Comparison of ENCODE assay signal across 25 cellular contexts in the genomic region with DNA sequence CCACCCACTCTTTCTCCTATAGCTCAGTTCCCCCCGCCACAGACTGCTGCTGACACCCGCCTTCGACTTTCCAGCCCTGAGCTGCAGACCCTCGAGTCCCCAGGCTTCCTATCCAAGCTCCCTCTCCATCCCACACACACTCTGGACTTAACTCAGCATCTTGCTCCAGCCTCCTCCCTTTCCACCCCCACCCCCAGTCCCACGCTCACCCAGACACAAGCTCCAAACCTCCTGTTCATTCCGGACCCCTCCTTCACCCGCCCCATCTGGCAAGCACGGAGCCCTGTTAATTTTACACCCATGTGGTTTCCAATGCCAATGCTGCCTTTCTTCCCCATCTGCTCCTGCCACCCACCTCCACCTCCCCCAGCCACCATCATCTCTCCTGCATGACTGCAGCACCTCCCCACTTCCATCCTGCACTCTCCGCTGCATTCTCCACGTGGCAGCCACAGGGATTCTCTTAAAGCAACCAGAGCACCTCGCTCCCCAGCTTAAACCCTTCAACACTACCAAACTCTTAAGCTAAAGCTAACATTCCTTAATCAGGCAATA. TPM values are rescaled to one million over a fixed set of nuclear protein-coding genes. Genes with fewer than 3 reads are reported as not detected.
DNase-seq lines count a peak whose midpoint lies in the region; ATAC-seq and TF ChIP-seq lines count a peak whose summit lies in the region.
"Had no signal": no experiment of that assay in that cellular context is flagged by ENCODE, and none has a peak within 500 bp of the region (broad histone marks: within the 10 kb centered on the region; RNA-seq: fewer than 3 reads in every experiment).

No MANE protein-coding gene starts in this region.

- no peak overlapping the region for H3K18ac ChIP-seq in neuronal stem cell (ENCODE audit: low read length)

- no peak overlapping the region for H4K91ac ChIP-seq in neuronal stem cell (ENCODE audit: low read depth, low read length, poor library complexity)

- ATAC-seq in T-helper 17 cell: no peak
- ATAC-seq: left lobe of liver had no signal

- peak overlapping the region; percentile 21 for H3K4me3 Mint-ChIP-seq in T-helper 17 cell
- H3K4me3 Mint-ChIP-seq: nephron progenitor cell, type B pancreatic cell had no signal

- no peak overlapping the region for H2BK15ac ChIP-seq in neuronal stem cell (ENCODE audit: low read length)

- peaks cover 6% of the 10 kb centered on the region for H3K4me1 Mint-ChIP-seq in T-helper 17 cell

- DNase-seq in cardiac muscle cell (ENCODE audit: low read depth in 1 of 2, low spot score in 1 of 2) (no peak), right atrium auricular region (ENCODE audit: low spot score) (no peak), T-helper 17 cell (no peak), middle frontal gyrus (ENCODE audit: extremely low spot score, low spot score) (peak; percentile 36), superior temporal gyrus (ENCODE audit: extremely low spot score) (peak; percentile 46), HUDEP-2 (lab: John Stamatoyannopoulos, UW; ENCODE audit: unreplicated experiment in 76 of 76) (no peak), neuronal stem cell (ENCODE audit: low spot score) (no peak)
- no peak for DNase-seq in activated effector memory CD4-positive, alpha-beta T cell treated with anti-CD3 and anti-CD28 coated beads, Interleukin-2, amount 50 U/mL, for 16 hours
- DNase-seq: 8988T; activated CD4-positive, CD25-positive, alpha-beta regulatory T cell treated with anti-CD3 and anti-CD28 coated beads, Interleukin-2, amount 50 U/mL, for 72 hours; activated naive CD4-positive, alpha-beta T cell treated with Interleukin-2 at 50 U/mL for 16 hours; activated T-cell treated with anti-CD3 and anti-CD28 coated beads, Interleukin-2, amount 50 U/mL, for 1 hour; amniotic stem cell; EL; GM23248; KBM-7; NCI-H146; NCI-H774; nephron progenitor cell; SHP77; stimulated activated CD4-positive, alpha-beta T cell treated with anti-CD3 and anti-CD28 coated beads, Interleukin-4, amount 100 ng/mL, for 24 hours; stomach had no signal

- H4K8ac ChIP-seq in neuronal stem cell (ENCODE audit: low read depth, low read length): no peak overlapping the region

- no peaks in the 10 kb centered on the region for H3K27me3 Mint-ChIP-seq in T-helper 17 cell
- H3K27me3 Mint-ChIP-seq: type B pancreatic cell had no signal

- H3K9ac ChIP-seq in neuronal stem cell (ENCODE audit: low read depth, low read length, poor library complexity): no peak overlapping the region
- H3K9ac ChIP-seq: GM23248 had no signal

- H2AFZ ChIP-seq in neuronal stem cell (ENCODE audit: low read length): no peak overlapping the region
- H2AFZ ChIP-seq: GM23248 had no signal

- no peak overlapping the region for H2AK5ac ChIP-seq in neuronal stem cell (ENCODE audit: low read depth, low read length)

- no peak overlapping the region for H3K4me3 ChIP-seq in cardiac muscle cell
- H3K4me3 ChIP-seq in right atrium auricular region: no peak overlapping the region
- H3K4me3 ChIP-seq in neuronal stem cell (ENCODE audit: low read length in 2 of 2): no peak overlapping the region
- H3K4me3 ChIP-seq: GM23248, stomach had no signal

- no peak overlapping the region for H2BK12ac ChIP-seq in neuronal stem cell (ENCODE audit: low read length)

- H3K23ac ChIP-seq in neuronal stem cell (ENCODE audit: low read depth, low read length, poor library complexity): no peak overlapping the region

- no peak overlapping the region for H3K4me2 ChIP-seq in neuronal stem cell (ENCODE audit: insufficient read depth, low read length, poor library complexity, severe bottlenecking)

- no peak overlapping the region for H2BK120ac ChIP-seq in neuronal stem cell (ENCODE audit: low read depth, low read length)

- peaks cover 6% of the 10 kb centered on the region for H3K36me3 Mint-ChIP-seq in T-helper 17 cell (ENCODE audit: low read depth)

- peak overlapping the region; percentile 74 for H3K27ac Mint-ChIP-seq in T-helper 17 cell
- H3K27ac Mint-ChIP-seq: nephron progenitor cell, type B pancreatic cell had no signal

- H3K4me1 ChIP-seq in cardiac muscle cell (ENCODE audit: low read depth) (no peaks in the 10 kb centered on the region), right atrium auricular region (peaks cover 0 to 2% of the 10 kb centered on the region in 2 donors), neuronal stem cell (ENCODE audit: control insufficient read depth in 2 of 2, insufficient read depth in 1 of 2, low read depth in 1 of 2, low read length in 2 of 2) (peaks cover 0 to 2% of the 10 kb centered on the region in 2 donors)

- H3K9me3 ChIP-seq in cardiac muscle cell (ENCODE audit: low read depth) (no peaks in the 10 kb centered on the region), right atrium auricular region (no peaks in the 10 kb centered on the region), T-helper 17 cell (ENCODE audit: control insufficient read depth, low read length, poor library complexity, severe bottlenecking) (no peaks in the 10 kb centered on the region), neuronal stem cell (replicated peaks in 1 of 2; ENCODE audit: control insufficient read depth in 2 of 2, insufficient read depth in 1 of 2, low read depth in 1 of 2, low read length in 2 of 2) (peaks cover 2 to 6% of the 10 kb centered on the region in 2 donors)
- H3K9me3 ChIP-seq: stomach had no signal

- H3K4ac ChIP-seq in neuronal stem cell (ENCODE audit: low read length): no peak overlapping the region

- H3K36me3 ChIP-seq in cardiac muscle cell (peaks cover 70% of the 10 kb centered on the region), right atrium auricular region (peaks cover 64% of the 10 kb centered on the region), neuronal stem cell (replicated peaks in 1 of 2; ENCODE audit: control insufficient read depth in 2 of 2, insufficient read depth in 2 of 2, low read length in 2 of 2) (peaks cover 10 to 34% of the 10 kb centered on the region in 2 donors)

- H3K27me3 ChIP-seq in cardiac muscle cell (no peaks in the 10 kb centered on the region), right atrium auricular region (no peaks in the 10 kb centered on the region), neuronal stem cell (ENCODE audit: control insufficient read depth in 3 of 3, insufficient read depth in 3 of 3, low read depth in 1 of 3, low read length in 3 of 3) (no peaks in the 10 kb centered on the region)
- H3K27me3 ChIP-seq: stomach had no signal

- no CpG with 5 or more reads among the region's 11 CpGs for WGBS in neuronal stem cell (ENCODE audit: extremely low coverage in 2 of 2, insufficient read length in 2 of 2, insufficient replicate concordance in 1 of 2), 2 donors

- H3K14ac ChIP-seq in neuronal stem cell (ENCODE audit: low read length): no peak overlapping the region

- H3K27ac ChIP-seq in cardiac muscle cell (peak overlapping the region; percentile 30), right atrium auricular region (no peak overlapping the region), neuronal stem cell (replicated peaks; ENCODE audit: low read length) (no peak overlapping the region)
- H3K27ac ChIP-seq: epithelial cell of prostate, GM23248, stomach had no signal

- H3K79me1 ChIP-seq in neuronal stem cell (ENCODE audit: low read depth, low read length): peaks cover 1% of the 10 kb centered on the region

- TF ChIP-seq CTCF in cardiac muscle cell (IDR thresholded peaks at IDR 0.05; ENCODE audit: low read depth, low read length) (no peak), right atrium auricular region (IDR thresholded peaks at IDR 0.05) (no peak)

- no peak overlapping the region for H2BK5ac ChIP-seq in neuronal stem cell (ENCODE audit: low read length)

RNA-seq across cellular contexts. Expression of gene CDK5RAP1, which starts 9.9 kb away (rescaled TPM):
- total RNA-seq in cardiac muscle cell: 24.1 and 37.9 TPM in 2 replicates
- 47.8 and 52.3 TPM in 2 replicates for polyA plus RNA-seq in cardiac muscle cell
- total RNA-seq in right atrium auricular region: 10 to 100 TPM; 13.9 to 22.8 TPM
- total RNA-seq in T-helper 17 cell: 10 to 100 TPM; 55.6 to 61.9 TPM
- polyA plus RNA-seq in neuronal stem cell (2013, experiment 1 of 2): 19.0 TPM
- 19.7 TPM for polyA plus RNA-seq in neuronal stem cell (2013, experiment 2 of 2)

RNA-seq across cellular contexts. Expression of gene SNTA1, which starts 32.4 kb away (rescaled TPM):
- total RNA-seq in cardiac muscle cell: 408 and 409 TPM in 2 replicates
- 329 and 393 TPM in 2 replicates for polyA plus RNA-seq in cardiac muscle cell
- 100 to 1,000 TPM; 183 to 295 TPM for total RNA-seq in right atrium auricular region
- 1 to 10 TPM; 5.6 to 6.6 TPM for total RNA-seq in T-helper 17 cell
- polyA plus RNA-seq in neuronal stem cell (2013, experiment 1 of 2): 4.0 TPM
- 3.8 TPM for polyA plus RNA-seq in neuronal stem cell (2013, experiment 2 of 2)

Comparison
In these comparisons a context has a peak if more than half of its experiments do, and no peak if none do; other contexts are left out.
1. DNase-seq: peak in middle frontal gyrus (single experiment) and superior temporal gyrus (single experiment); none in cardiac muscle cell (0 of 2), right atrium auricular region (single experiment), T-helper 17 cell (0 of 3), activated effector memory CD4-positive, alpha-beta T cell treated with anti-CD3 and anti-CD28 coated beads, Interleukin-2, amount 50 U/mL, for 16 hours (single experiment), HUDEP-2 (0 of 76) and neuronal stem cell (single experiment).
2. RNA of gene SNTA1, which starts 32.4 kb away (total RNA-seq): 408 to 409 TPM in cardiac muscle cell and 183 to 295 TPM in right atrium auricular region; 5.6 to 6.6 TPM in T-helper 17 cell; every median in the first group is over 10 times any median in the second.